Comparison of ENCODE assay signal across 1 cellular context in genomic region chr1:212586429-212587303, GRCh38.
TF ChIP-seq lines count a peak whose summit lies in the region.

No MANE protein-coding gene starts in this region.

TF ChIP-seq in GM12878, 131 proteins besides CTCF, POLR2A, EP300 and RAD21 (continued from another document):
- TF ChIP-seq CEBPZ (IDR thresholded peaks at IDR 0.05; ENCODE audit: low read depth, low read length), result no peak
- TF ChIP-seq USF2 (IDR thresholded peaks at IDR 0.05; ENCODE audit: borderline replicate concordance, low read depth, low read length), result no peak
- TF ChIP-seq IRF5 (IDR thresholded peaks at IDR 0.05; ENCODE audit: borderline replicate concordance), result no peak
- TF ChIP-seq USF1 (IDR thresholded peaks at IDR 0.05; ENCODE audit: borderline replicate concordance, extremely low read length, insufficient read depth, low read depth, low read length), result no peak
- TF ChIP-seq NRF1 (conservative IDR thresholded peaks at IDR 0.05; ENCODE audit: low read depth, low read length), result no peak
TF ChIP-seq in GM12878: peak in this region for 43.
